Comparison of ENCODE assay signal across 15 cellular contexts in the genomic region with DNA sequence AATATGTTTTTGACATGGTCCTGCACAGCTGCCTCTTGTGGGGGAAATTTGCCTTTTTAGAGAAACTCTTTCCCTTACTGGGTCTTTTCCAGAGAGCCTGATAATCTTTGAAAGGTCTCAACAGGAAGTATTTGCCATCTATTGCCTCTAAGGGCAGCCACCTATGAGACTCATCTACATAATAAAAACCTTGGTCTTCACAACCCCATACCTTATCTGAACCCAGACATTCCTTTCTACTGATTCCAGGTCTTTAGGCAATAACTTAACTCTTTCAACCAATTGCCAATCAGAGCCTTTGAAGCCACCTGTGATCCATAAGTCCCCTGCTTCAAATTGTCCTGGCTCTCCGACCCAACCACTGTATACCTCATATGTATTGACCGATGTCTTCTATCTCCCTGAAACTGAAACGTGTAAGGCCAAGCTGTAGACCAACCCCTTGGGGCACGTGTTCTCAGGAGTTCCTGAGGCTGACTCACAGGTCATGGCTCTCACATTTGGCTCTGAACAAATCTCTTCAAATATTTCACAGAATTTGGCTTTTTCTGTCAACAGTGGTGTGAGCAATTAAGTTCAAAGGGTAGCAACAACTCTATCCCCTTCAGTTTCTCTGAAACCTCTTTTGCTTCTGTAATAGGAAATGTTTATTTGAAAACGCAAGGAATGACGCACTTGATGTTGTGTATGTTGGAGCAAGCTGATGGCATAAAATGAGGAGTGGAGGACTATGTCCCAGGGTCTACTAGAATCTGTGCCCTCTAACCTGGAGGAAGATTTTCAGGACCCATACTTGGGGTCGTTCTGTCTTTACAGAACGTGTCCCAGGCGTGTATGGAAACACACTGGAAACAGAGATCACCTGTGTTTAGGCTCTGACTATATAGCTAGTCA. TPM values are rescaled to one million over a fixed set of nuclear protein-coding genes. Genes with fewer than 3 reads are reported as not detected.
DNase-seq lines count a peak whose midpoint lies in the region; TF ChIP-seq lines count a peak whose summit lies in the region.
"Had no signal": no experiment of that assay in that cellular context is flagged by ENCODE, and none has a peak within 500 bp of the region (broad histone marks: within the 10 kb centered on the region; RNA-seq: fewer than 3 reads in every experiment).

No MANE protein-coding gene starts in this region.

- 42% methylated on average over 9 of the region's 9 CpGs for WGBS in liver

- H3K9me3 ChIP-seq in liver (ENCODE audit: control insufficient read depth in 4 of 4, low read length in 3 of 4) (no peaks in the 10 kb centered on the region), uterus (no peaks in the 10 kb centered on the region)
- H3K9me3 ChIP-seq: esophagus squamous epithelium, ovary, spleen had no signal

- peak overlapping the region; percentile 57 to 81 for H3K27ac ChIP-seq in liver (ENCODE audit: low read depth in 1 of 2, low read length in 2 of 2)
- no peak overlapping the region for H3K27ac ChIP-seq in uterus
- H3K27ac ChIP-seq: esophagus squamous epithelium, ovary, spleen had no signal

- no peak overlapping the region for H3K4me3 ChIP-seq in choroid plexus epithelial cell (ENCODE audit: low read depth, low read length)
- no peak overlapping the region for H3K4me3 ChIP-seq in liver (ENCODE audit: low read depth in 1 of 3, low read length in 3 of 3)
- no peak overlapping the region for H3K4me3 ChIP-seq in uterus
- H3K4me3 ChIP-seq: esophagus squamous epithelium, ovary, spleen had no signal

- no peak overlapping the region for H3K9ac ChIP-seq in liver (ENCODE audit: low read depth in 1 of 2, low read length in 2 of 2)

- no peak for TF ChIP-seq POLR2A in uterus (IDR thresholded peaks at IDR 0.05)

- TF ChIP-seq RAD21 in liver (IDR thresholded peaks at IDR 0.05), result peak; percentile 58 to 65

- H3K4me1 ChIP-seq in liver (ENCODE audit: control insufficient read depth in 4 of 4, insufficient read depth in 4 of 4, low read length in 3 of 4), result peaks cover 2 to 19% (median 10%) of the 10 kb centered on the region in 4 donors
- H3K4me1 ChIP-seq in uterus, result no peaks in the 10 kb centered on the region

- DNase-seq in EH (ENCODE audit: low read depth) (peak; percentile 23), M059J (ENCODE audit: low read depth) (peak; percentile 46), choroid plexus epithelial cell (ENCODE audit: low read depth) (peak; percentile 72), cortex of kidney (lab: John Stamatoyannopoulos, UW) (no peak), uterus (no peak), amniotic stem cell (lab: John Stamatoyannopoulos, UW) (no peak), NCI-H82 (lab: John Stamatoyannopoulos, UW) (no peak)
- DNase-seq: activated CD4-positive, alpha-beta T cell treated with anti-CD3 and anti-CD28 coated beads, Interleukin-2, amount 10 ng/mL, durations not matched to agents 24 days and 14 days; esophagus squamous epithelium; NCI-H2029; SHP77 treated with DMSO at 0.1 percent for 48 hours; spleen; stimulated activated naive CD8-positive, alpha-beta T cell treated with anti-CD3 and anti-CD28 coated beads, Interleukin-15, amount 100 ng/mL, for 72 hours had no signal

- TF ChIP-seq CTCF in choroid plexus epithelial cell (conservative IDR thresholded peaks at IDR 0.05; ENCODE audit: low read depth, low read length), result no peak
- no peak for TF ChIP-seq CTCF in liver (IDR thresholded peaks at IDR 0.05; ENCODE audit: low read depth, low read length, missing input control)
- no peak for TF ChIP-seq CTCF in uterus (IDR thresholded peaks at IDR 0.05)

- H3K27me3 ChIP-seq in liver (ENCODE audit: control insufficient read depth in 4 of 4, insufficient read depth in 4 of 4, low read length in 3 of 4) (no peaks in the 10 kb centered on the region), uterus (no peaks in the 10 kb centered on the region)
- H3K27me3 ChIP-seq: ovary had no signal

- H3K36me3 ChIP-seq in liver (ENCODE audit: control insufficient read depth in 4 of 4, insufficient read depth in 3 of 4, low read depth in 1 of 4, low read length in 3 of 4) (no peaks in the 10 kb centered on the region), uterus (no peaks in the 10 kb centered on the region)
- H3K36me3 ChIP-seq: esophagus squamous epithelium, ovary, spleen had no signal

- intact Hi-C loops in uterus (cut with DNase I; ENCODE audit: low total_unique reads), result no loop called here

TF ChIP-seq in liver, 16 proteins besides CTCF, POLR2A, EP300 and RAD21:
- TF ChIP-seq, protein P1, sequence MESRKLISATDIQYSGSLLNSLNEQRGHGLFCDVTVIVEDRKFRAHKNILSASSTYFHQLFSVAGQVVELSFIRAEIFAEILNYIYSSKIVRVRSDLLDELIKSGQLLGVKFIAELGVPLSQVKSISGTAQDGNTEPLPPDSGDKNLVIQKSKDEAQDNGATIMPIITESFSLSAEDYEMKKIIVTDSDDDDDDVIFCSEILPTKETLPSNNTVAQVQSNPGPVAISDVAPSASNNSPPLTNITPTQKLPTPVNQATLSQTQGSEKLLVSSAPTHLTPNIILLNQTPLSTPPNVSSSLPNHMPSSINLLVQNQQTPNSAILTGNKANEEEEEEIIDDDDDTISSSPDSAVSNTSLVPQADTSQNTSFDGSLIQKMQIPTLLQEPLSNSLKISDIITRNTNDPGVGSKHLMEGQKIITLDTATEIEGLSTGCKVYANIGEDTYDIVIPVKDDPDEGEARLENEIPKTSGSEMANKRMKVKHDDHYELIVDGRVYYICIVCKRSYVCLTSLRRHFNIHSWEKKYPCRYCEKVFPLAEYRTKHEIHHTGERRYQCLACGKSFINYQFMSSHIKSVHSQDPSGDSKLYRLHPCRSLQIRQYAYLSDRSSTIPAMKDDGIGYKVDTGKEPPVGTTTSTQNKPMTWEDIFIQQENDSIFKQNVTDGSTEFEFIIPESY (IDR thresholded peaks at IDR 0.05), result peak; percentile 81
- TF ChIP-seq TAF1 (conservative IDR thresholded peaks at IDR 0.05) (no peak), FOXA2 (IDR thresholded peaks at IDR 0.05) (peak; percentile 76), NR2F2 (IDR thresholded peaks at IDR 0.05) (peak; percentile 19), YY1 (IDR thresholded peaks at IDR 0.05) (peak; percentile 76), JUND (IDR thresholded peaks at IDR 0.05) (peak; percentile 92 to 97), FOXA1 (IDR thresholded peaks at IDR 0.05) (peak; percentile 71), RXRA (IDR thresholded peaks at IDR 0.05) (peak; percentile 90 to 96), HNF4G (IDR thresholded peaks at IDR 0.05) (peak; percentile 24), GABPA (IDR thresholded peaks at IDR 0.05 in 1 of 2, conservative IDR thresholded peaks at IDR 0.05 in 1 of 2) (peak in 1 of 2 donors; percentile 66), EGR1 (IDR thresholded peaks at IDR 0.05; ENCODE audit: low read depth in 2 of 2) (peak in 1 of 2 donors; percentile 37), HNF4A (conservative IDR thresholded peaks at IDR 0.05) (peak; percentile 71 to 90), SP1 (IDR thresholded peaks at IDR 0.05) (peak; percentile 85)
- TF ChIP-seq, protein P2, sequence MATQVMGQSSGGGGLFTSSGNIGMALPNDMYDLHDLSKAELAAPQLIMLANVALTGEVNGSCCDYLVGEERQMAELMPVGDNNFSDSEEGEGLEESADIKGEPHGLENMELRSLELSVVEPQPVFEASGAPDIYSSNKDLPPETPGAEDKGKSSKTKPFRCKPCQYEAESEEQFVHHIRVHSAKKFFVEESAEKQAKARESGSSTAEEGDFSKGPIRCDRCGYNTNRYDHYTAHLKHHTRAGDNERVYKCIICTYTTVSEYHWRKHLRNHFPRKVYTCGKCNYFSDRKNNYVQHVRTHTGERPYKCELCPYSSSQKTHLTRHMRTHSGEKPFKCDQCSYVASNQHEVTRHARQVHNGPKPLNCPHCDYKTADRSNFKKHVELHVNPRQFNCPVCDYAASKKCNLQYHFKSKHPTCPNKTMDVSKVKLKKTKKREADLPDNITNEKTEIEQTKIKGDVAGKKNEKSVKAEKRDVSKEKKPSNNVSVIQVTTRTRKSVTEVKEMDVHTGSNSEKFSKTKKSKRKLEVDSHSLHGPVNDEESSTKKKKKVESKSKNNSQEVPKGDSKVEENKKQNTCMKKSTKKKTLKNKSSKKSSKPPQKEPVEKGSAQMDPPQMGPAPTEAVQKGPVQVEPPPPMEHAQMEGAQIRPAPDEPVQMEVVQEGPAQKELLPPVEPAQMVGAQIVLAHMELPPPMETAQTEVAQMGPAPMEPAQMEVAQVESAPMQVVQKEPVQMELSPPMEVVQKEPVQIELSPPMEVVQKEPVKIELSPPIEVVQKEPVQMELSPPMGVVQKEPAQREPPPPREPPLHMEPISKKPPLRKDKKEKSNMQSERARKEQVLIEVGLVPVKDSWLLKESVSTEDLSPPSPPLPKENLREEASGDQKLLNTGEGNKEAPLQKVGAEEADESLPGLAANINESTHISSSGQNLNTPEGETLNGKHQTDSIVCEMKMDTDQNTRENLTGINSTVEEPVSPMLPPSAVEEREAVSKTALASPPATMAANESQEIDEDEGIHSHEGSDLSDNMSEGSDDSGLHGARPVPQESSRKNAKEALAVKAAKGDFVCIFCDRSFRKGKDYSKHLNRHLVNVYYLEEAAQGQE (IDR thresholded peaks at IDR 0.05), result peak; percentile 68
- TF ChIP-seq, protein P3, sequence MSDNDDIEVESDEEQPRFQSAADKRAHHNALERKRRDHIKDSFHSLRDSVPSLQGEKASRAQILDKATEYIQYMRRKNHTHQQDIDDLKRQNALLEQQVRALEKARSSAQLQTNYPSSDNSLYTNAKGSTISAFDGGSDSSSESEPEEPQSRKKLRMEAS (IDR thresholded peaks at IDR 0.05), result peak; percentile 95
- TF ChIP-seq, protein P4, sequence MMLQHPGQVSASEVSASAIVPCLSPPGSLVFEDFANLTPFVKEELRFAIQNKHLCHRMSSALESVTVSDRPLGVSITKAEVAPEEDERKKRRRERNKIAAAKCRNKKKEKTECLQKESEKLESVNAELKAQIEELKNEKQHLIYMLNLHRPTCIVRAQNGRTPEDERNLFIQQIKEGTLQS (IDR thresholded peaks at IDR 0.05), result peak; percentile 78

RNA-seq across cellular contexts. Expression of a gene that starts 49.2 kb away (rescaled TPM):
- 98.4 and 136 TPM in 2 replicates for total RNA-seq in M059J (2014; rRNA removed; shearing (Covaris generic))
- total RNA-seq in liver (100 to 1,000 TPM; 121 to 181 TPM), uterus (100 to 1,000 TPM in 2 of 4 donors, 10 to 100 TPM in 2; 66.5 to 159 (median 113) TPM)
- 100 to 1,000 TPM; 203 to 435 TPM for polyA plus RNA-seq in liver

Comparison
In these comparisons a context has a peak if more than half of its experiments do, and no peak if none do; other contexts are left out.
1. DNase-seq: peak in EH (single experiment), M059J (single experiment) and choroid plexus epithelial cell (single experiment); none in cortex of kidney (single experiment), uterus (0 of 2), amniotic stem cell (single experiment) and NCI-H82 (single experiment).
2. H3K27ac ChIP-seq: peak in liver (2 of 2); none in uterus (0 of 2).